1 cellular context compared by ENCODE assay signal in the genomic region with DNA sequence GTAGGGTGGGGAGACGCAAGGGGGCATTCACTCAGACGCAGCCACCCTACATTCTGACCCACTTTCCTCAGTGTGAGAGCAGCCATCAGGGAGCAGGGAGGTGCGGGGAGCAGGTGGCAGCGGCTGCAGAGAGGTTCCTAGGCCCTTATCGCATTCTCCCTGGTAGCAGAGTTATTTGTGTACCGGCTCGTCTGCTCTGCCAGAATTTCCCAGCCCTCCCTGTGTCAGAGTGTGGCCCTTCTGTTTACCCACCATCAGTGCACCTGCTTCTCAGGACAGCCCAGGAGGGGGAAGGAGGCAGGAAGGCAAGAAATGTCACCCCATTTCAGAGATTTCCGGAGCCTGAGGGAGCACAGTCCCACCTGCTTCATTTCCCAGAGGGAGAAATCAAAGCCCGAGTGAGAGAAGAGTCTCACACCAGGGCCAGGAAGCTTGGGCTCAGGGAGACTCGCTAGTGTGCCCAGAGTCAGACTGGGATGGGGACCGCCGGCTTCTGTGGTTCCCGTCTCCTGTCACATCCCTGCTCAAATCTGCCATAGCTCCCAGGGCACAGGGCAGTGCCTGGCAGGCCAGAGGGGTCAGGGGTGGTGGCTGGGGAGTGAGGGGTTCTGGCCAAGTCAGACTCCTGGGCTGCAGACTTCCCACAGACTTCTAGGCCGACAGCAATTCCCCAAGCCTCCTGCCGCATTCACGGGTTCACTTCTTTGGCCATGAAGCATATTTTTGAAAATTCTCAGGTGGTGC.
TF ChIP-seq lines count a peak whose summit lies in the region.

No MANE protein-coding gene starts in this region.

TF ChIP-seq in K562, 482 proteins besides CTCF, POLR2A, EP300 and RAD21 (continued from another document):
- no peak for TF ChIP-seq RBM14 (IDR thresholded peaks at IDR 0.05; ENCODE audit: borderline replicate concordance, insufficient read depth, low read depth, low read length)
- no peak for TF ChIP-seq ZNF778 (CRISPR knock-in tag; IDR thresholded peaks at IDR 0.05)
- TF ChIP-seq NR1H2 (CRISPR knock-in tag; IDR thresholded peaks at IDR 0.05), result no peak
- no peak for TF ChIP-seq NRF1 (conservative IDR thresholded peaks at IDR 0.05 in 1 of 2, IDR thresholded peaks at IDR 0.05 in 1 of 2)
